Comparison of ENCODE assay signal across 8 cellular contexts in the genomic region with DNA sequence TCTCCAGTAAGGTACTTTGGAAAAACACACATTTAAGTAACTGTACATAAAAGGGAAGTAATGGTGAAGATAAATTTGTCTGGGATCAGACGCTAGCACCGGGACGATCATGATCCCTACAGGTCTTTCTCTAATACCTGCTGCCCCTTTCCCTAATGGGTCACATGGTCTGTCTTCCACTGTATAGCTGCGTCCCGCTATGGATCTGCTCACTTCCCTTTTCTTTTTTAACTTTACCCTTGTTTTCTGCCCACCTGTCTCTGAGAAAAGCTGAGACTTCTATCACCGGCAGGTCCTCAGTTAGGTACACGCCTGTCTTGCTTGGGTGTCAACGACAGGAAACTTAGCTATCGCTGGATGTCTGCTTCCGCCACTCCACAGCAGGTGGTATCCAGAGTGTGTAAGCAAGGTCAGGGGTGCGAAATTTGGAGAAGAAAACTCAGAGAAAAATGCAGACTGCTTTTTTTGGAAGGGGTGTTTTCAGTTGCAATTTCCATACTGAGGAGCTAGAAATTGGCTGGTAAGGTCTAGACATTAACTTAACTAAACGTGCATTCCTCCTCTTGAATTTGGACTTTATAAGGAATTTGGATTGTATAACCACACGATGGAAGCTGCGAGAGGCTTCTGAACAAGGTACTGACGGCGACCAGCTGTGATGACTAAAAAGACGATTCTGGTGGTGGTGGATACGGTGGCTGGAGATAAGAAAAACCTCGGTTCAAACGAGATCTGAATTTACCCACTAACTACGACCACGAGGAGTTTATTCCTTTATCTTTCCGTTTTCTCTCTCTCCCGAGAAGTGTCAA. TPM values are rescaled to one million over a fixed set of nuclear protein-coding genes. Genes with fewer than 3 reads are reported as not detected.
DNase-seq lines count a peak whose midpoint lies in the region; ATAC-seq and TF ChIP-seq lines count a peak whose summit lies in the region.

No MANE protein-coding gene starts in this region.

- H3K9ac ChIP-seq in DND-41 (ENCODE audit: low read depth, low read length) (peak overlapping the region; percentile 77), GM23248 (peak overlapping the region; percentile 91), OCI-LY1 (ENCODE audit: low read length) (peak overlapping the region; percentile 94)

- H3K9me3 ChIP-seq in DND-41 (ENCODE audit: insufficient read depth, low read length, severe bottlenecking), result no peaks in the 10 kb centered on the region
- no peaks in the 10 kb centered on the region for H3K9me3 ChIP-seq in GM23248 (ENCODE audit: low read depth)
- no peaks in the 10 kb centered on the region for H3K9me3 ChIP-seq in OCI-LY1 (ENCODE audit: low read length)

- H3K4me3 ChIP-seq in DND-41 (ENCODE audit: low read depth in 1 of 2, low read length in 2 of 2) (peak overlapping the region; percentile 86 to 92), GM23248 (peak overlapping the region; percentile 98), OCI-LY1 (ENCODE audit: low read depth, low read length, poor library complexity, severe bottlenecking) (peak overlapping the region; percentile 97), astrocyte of the cerebellum (ENCODE audit: low read depth, low read length) (peak overlapping the region; percentile 68)

- no peak for TF ChIP-seq CTCF in DND-41 (IDR thresholded peaks at IDR 0.05; ENCODE audit: borderline replicate concordance, extremely low read depth, low read length, poor library complexity, severe bottlenecking)
- TF ChIP-seq CTCF in OCI-LY1 (IDR thresholded peaks at IDR 0.05; ENCODE audit: low read length), result no peak
- no peak for TF ChIP-seq CTCF in astrocyte of the cerebellum (IDR thresholded peaks at IDR 0.05; ENCODE audit: low read depth, low read length, missing control alignments)

- H3K9me2 ChIP-seq in GM23248 (ENCODE audit: insufficient read depth) (no peaks in the 10 kb centered on the region), OCI-LY1 (ENCODE audit: low read depth, low read length) (no peaks in the 10 kb centered on the region)

- H3K36me3 ChIP-seq in DND-41 (ENCODE audit: insufficient read depth, low read length), result no peaks in the 10 kb centered on the region
- no peaks in the 10 kb centered on the region for H3K36me3 ChIP-seq in GM23248 (ENCODE audit: low read depth)
- peaks cover 17% of the 10 kb centered on the region for H3K36me3 ChIP-seq in OCI-LY1 (ENCODE audit: insufficient read depth, low read length)

- peak overlapping the region; percentile 97 for H3K27ac ChIP-seq in DND-41 (ENCODE audit: low read length)
- H3K27ac ChIP-seq in GM23248, result peak overlapping the region; percentile 93
- peak overlapping the region; percentile 87 for H3K27ac ChIP-seq in OCI-LY1 (ENCODE audit: low read depth, low read length, poor library complexity, severe bottlenecking)
- peak overlapping the region; percentile 100 for H3K27ac ChIP-seq in substantia nigra (ENCODE audit: low read depth, low read length, poor library complexity, severe bottlenecking)

- no peaks in the 10 kb centered on the region for H3K27me3 ChIP-seq in DND-41 (ENCODE audit: insufficient read depth, low read length, poor library complexity)
- H3K27me3 ChIP-seq in GM23248 (replicated peaks; ENCODE audit: insufficient read depth), result no peaks in the 10 kb centered on the region
- no peaks in the 10 kb centered on the region for H3K27me3 ChIP-seq in OCI-LY1 (ENCODE audit: insufficient read depth, low read length)

- H3K4me1 ChIP-seq in DND-41 (ENCODE audit: insufficient read depth, low read length) (peaks cover 46% of the 10 kb centered on the region), GM23248 (ENCODE audit: insufficient read depth) (peaks cover 30% of the 10 kb centered on the region), OCI-LY1 (ENCODE audit: insufficient read depth, low read length, severe bottlenecking) (peaks cover 50% of the 10 kb centered on the region)

- ATAC-seq in DND-41 (ENCODE audit: insufficient read depth, low read depth) (no peak), HG03469 (IDR thresholded peaks at IDR 0.05; ENCODE audit: unreplicated experiment) (no peak)

- 18 to 20% methylated on average over 24 of the region's 24 CpGs for WGBS in GM23248 (ENCODE audit: low coverage in 1 of 2, low lambda C conversion rate in 2 of 2, missing lambda C conversion rate in 2 of 2), 2 experiments

- H2AFZ ChIP-seq in DND-41 (ENCODE audit: low read depth, low read length), result peak overlapping the region; percentile 91
- H2AFZ ChIP-seq in GM23248, result peak overlapping the region; percentile 94
- H2AFZ ChIP-seq in OCI-LY1 (ENCODE audit: low read length), result no peak overlapping the region

- peaks cover 42% of the 10 kb centered on the region for H3K79me2 ChIP-seq in DND-41 (ENCODE audit: insufficient read depth, low read length)
- H3K79me2 ChIP-seq in GM23248 (ENCODE audit: insufficient read depth), result peaks cover 38% of the 10 kb centered on the region
- peaks cover 35% of the 10 kb centered on the region for H3K79me2 ChIP-seq in OCI-LY1 (ENCODE audit: insufficient read depth, low read length)

- H3K4me2 ChIP-seq in DND-41 (ENCODE audit: insufficient read depth, low read length) (peak overlapping the region; percentile 88), GM23248 (ENCODE audit: unreplicated experiment) (peak overlapping the region; percentile 82), OCI-LY1 (ENCODE audit: low read length) (peak overlapping the region; percentile 83)

- H3F3A ChIP-seq in GM23248 (ENCODE audit: insufficient read depth) (peaks cover 9% of the 10 kb centered on the region), OCI-LY1 (ENCODE audit: insufficient read depth, low read length) (no peaks in the 10 kb centered on the region)

- in situ Hi-C loops in GM23248 (cut with MboI), result no loop called here
- in situ Hi-C loops in astrocyte of the cerebellum (cut with HindIII; ENCODE audit: low sequenced_read_pairs), result no loop called here

- H4K20me1 ChIP-seq in DND-41 (ENCODE audit: insufficient read depth, low read length), result peaks cover 32% of the 10 kb centered on the region
- H4K20me1 ChIP-seq in GM23248 (ENCODE audit: insufficient read depth), result peaks cover 5% of the 10 kb centered on the region; the same call in 1 of the 2 replicates
- no peaks in the 10 kb centered on the region for H4K20me1 ChIP-seq in OCI-LY1 (ENCODE audit: insufficient read depth, low read length)

- DNase-seq in DND-41, result peak; percentile 26
- peak; percentile 48 for DNase-seq in GM23248
- DNase-seq in astrocyte of the cerebellum (ENCODE audit: low read depth), result no peak
- DNase-seq in left kidney (ENCODE audit: low read depth, low spot score), result peak; percentile 40
- no peak for DNase-seq in substantia nigra (lab: John Stamatoyannopoulos, UW)
- DNase-seq in activated CD4-positive, CD25-positive, alpha-beta regulatory T cell (lab: John Stamatoyannopoulos, UW), result no peak

RNA-seq across cellular contexts. Expression of gene ICE1, which starts 1.1 kb away (rescaled TPM):
- 13.4 and 17.0 TPM in 2 replicates for total RNA-seq in GM23248 (2014; rRNA removed; shearing (Covaris generic))
- polyA plus RNA-seq in GM23248 (2016; fragmentation: Nextera tagmentation; extraction: Ambion mirVana), result 10.8 and 12.2 TPM in 2 replicates

Comparison
In these comparisons a context has a peak if more than half of its experiments do, and no peak if none do; other contexts are left out.
1. DNase-seq: peak in DND-41 (single experiment), GM23248 (single experiment) and left kidney (single experiment); none in astrocyte of the cerebellum (single experiment), substantia nigra (0 of 49) and activated CD4-positive, CD25-positive, alpha-beta regulatory T cell (0 of 4).
2. Peak in every context shown above with its lines, with median percentiles within 50 percentile points of each other: H3K27ac ChIP-seq, H3K4me2 ChIP-seq, H3K4me3 ChIP-seq and H3K9ac ChIP-seq.